Comparison of ENCODE assay signal across 8 cellular contexts in the genomic region with DNA sequence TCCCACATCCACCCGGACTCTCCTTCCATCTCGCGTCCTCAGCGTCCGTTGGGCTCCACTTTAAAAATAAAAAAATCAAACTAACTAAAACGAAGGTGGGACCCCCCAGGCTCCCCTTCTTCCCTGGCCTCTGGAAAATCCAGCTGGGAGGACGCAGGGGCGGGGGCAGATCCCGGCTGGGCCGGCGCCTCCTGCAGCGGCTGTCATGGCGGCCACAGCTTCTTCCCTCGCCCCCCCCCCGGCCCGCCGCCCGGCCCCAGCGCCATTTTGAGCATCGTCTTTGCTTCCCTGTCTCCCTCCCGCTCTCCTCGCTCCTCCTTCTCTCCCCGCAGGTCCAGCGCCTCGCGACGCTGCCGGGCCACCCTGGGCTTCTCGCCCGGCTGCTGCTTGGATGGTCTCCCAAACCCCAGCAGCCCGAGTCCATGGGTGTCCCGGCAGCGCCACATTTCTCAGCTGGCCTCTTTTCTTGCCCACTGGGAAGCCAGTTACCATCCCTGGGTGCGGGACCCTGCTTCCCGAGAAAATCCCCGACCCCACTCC. TPM values are rescaled to one million over a fixed set of nuclear protein-coding genes. Genes with fewer than 3 reads are reported as not detected.
DNase-seq lines count a peak whose midpoint lies in the region; ATAC-seq and TF ChIP-seq lines count a peak whose summit lies in the region.

No MANE protein-coding gene starts in this region.

- peak overlapping the region; percentile 90 for H3K4me3 Mint-ChIP-seq in activated CD8-positive, alpha-beta T cell treated with anti-CD3 and anti-CD28 coated beads, Interleukin-2, amount 10 ng/mL, durations not matched to agents 7 days and 5 days
- H3K4me3 Mint-ChIP-seq in nephron progenitor cell: peak overlapping the region; percentile 100

- H3K36me3 ChIP-seq in SK-N-SH (replicated peaks in 1 of 2; ENCODE audit: control insufficient read depth in 1 of 2, insufficient read depth in 2 of 2, low read length in 1 of 2): no peaks in the 10 kb centered on the region
- no peaks in the 10 kb centered on the region for H3K36me3 ChIP-seq in esophagus squamous epithelium

- H3K27me3 ChIP-seq in SK-N-SH (ENCODE audit: insufficient read depth) (peaks cover 95% of the 10 kb centered on the region), esophagus squamous epithelium (peaks cover 0 to 54% (median 0%) of the 10 kb centered on the region in 4 donors)

- TF ChIP-seq CTCF in SK-N-SH (IDR thresholded peaks at IDR 0.05) (no peak), esophagus squamous epithelium (IDR thresholded peaks at IDR 0.05) (no peak), nephron progenitor cell (IDR thresholded peaks at IDR 0.05) (no peak)

- no peak overlapping the region; the same call in 1 of the 2 replicates for H2AFZ ChIP-seq in SK-N-SH (ENCODE audit: low read depth)

- H4K20me1 ChIP-seq in SK-N-SH (ENCODE audit: insufficient read depth): no peaks in the 10 kb centered on the region

- POLR2A ChIA-PET in SK-N-SH (lab: Yijun Ruan, JAX): no interaction called here
- POLR2A ChIA-PET in activated CD8-positive, alpha-beta T cell treated with anti-CD3 and anti-CD28 coated beads, Interleukin-2, amount 10 ng/mL, durations not matched to agents 7 days and 5 days (lab: Charles Lee): interaction anchor here (0.7 to 1.6 kb wide), 8 partner anchors 16 to 100 kb away, joined by 3 to 6 read pairs (median 3); no protein-coding TSS in a partner anchor

- H3K4me3 ChIP-seq in SK-N-SH (ENCODE audit: low read depth in 2 of 2, low read length in 1 of 2) (peak overlapping the region in 1 of 2 experiments; percentile 5; a peak in 2 of 4 replicates), esophagus squamous epithelium (peak overlapping the region; percentile 53 to 80 (median 72))

- peaks cover 45% of the 10 kb centered on the region for H3K4me1 Mint-ChIP-seq in activated CD8-positive, alpha-beta T cell treated with anti-CD3 and anti-CD28 coated beads, Interleukin-2, amount 10 ng/mL, durations not matched to agents 7 days and 5 days (ENCODE audit: low read depth)
- H3K4me1 Mint-ChIP-seq in nephron progenitor cell: peaks cover 63% of the 10 kb centered on the region

- no peak for ATAC-seq in SK-N-SH treated with all-trans-retinoic acid at 6 μM for 48 hours
- peak; percentile 31 for ATAC-seq in activated CD8-positive, alpha-beta T cell treated with anti-CD3 and anti-CD28 coated beads, Interleukin-2, amount 10 ng/mL, durations not matched to agents 7 days and 5 days

- DNase-seq in SK-N-SH: peak; percentile 44
- DNase-seq in activated CD8-positive, alpha-beta T cell treated with anti-CD3 and anti-CD28 coated beads, Interleukin-2, amount 10 ng/mL, durations not matched to agents 7 days and 5 days: peak; percentile 42
- DNase-seq in esophagus squamous epithelium (lab: John Stamatoyannopoulos, UW): no peak
- DNase-seq in nephron progenitor cell: peak; percentile 65
- DNase-seq in hippocampal formation (lab: John Stamatoyannopoulos, UW): no peak
- no peak for DNase-seq in NCI-H526 (lab: John Stamatoyannopoulos, UW)
- no peak for DNase-seq in NCI-H1417 (lab: John Stamatoyannopoulos, UW)

- intact Hi-C loops in esophagus squamous epithelium (cut with DNase I): loop anchor here (5.0 kb wide), 1 partner anchor 36 kb away; a partner anchor contains a TSS

- H3K4me2 ChIP-seq in SK-N-SH: no peak overlapping the region

- no peaks in the 10 kb centered on the region for H3K9me3 Mint-ChIP-seq in activated CD8-positive, alpha-beta T cell treated with anti-CD3 and anti-CD28 coated beads, Interleukin-2, amount 10 ng/mL, durations not matched to agents 7 days and 5 days (ENCODE audit: insufficient read depth)
- H3K9me3 Mint-ChIP-seq in nephron progenitor cell: no peaks in the 10 kb centered on the region

- no peak for TF ChIP-seq POLR2A in esophagus squamous epithelium (IDR thresholded peaks at IDR 0.05)

- TF ChIP-seq EP300 in SK-N-SH (IDR thresholded peaks at IDR 0.05; ENCODE audit: borderline replicate concordance in 1 of 2, low read depth in 1 of 2, low read length in 1 of 2): no peak

- H3K9me3 ChIP-seq in SK-N-SH: no peaks in the 10 kb centered on the region
- H3K9me3 ChIP-seq in esophagus squamous epithelium: no peaks in the 10 kb centered on the region

- peaks cover 12% of the 10 kb centered on the region for H3F3A ChIP-seq in SK-N-SH (replicated peaks; ENCODE audit: insufficient read depth)

- H3K36me3 Mint-ChIP-seq in activated CD8-positive, alpha-beta T cell treated with anti-CD3 and anti-CD28 coated beads, Interleukin-2, amount 10 ng/mL, durations not matched to agents 7 days and 5 days (ENCODE audit: low read depth): peaks cover 16% of the 10 kb centered on the region
- H3K36me3 Mint-ChIP-seq in nephron progenitor cell (ENCODE audit: low read depth): peaks cover 44% of the 10 kb centered on the region

- TF ChIP-seq RAD21 in SK-N-SH (IDR thresholded peaks at IDR 0.05; ENCODE audit: low read length): no peak

- H3K27ac ChIP-seq in SK-N-SH (ENCODE audit: low read depth in 2 of 2, low read length in 1 of 2): no peak overlapping the region
- peak overlapping the region; percentile 91 to 95 (median 93) for H3K27ac ChIP-seq in esophagus squamous epithelium

- H3K9ac ChIP-seq in SK-N-SH: no peak overlapping the region

- no peaks in the 10 kb centered on the region for H3K9me2 ChIP-seq in SK-N-SH

- CTCF ChIA-PET in SK-N-SH (lab: Yijun Ruan, JAX): interaction anchor here (0.6 to 1.9 kb wide), 3 partner anchors 13 to 383 kb away, joined by 3 to 4 read pairs (median 4); no protein-coding TSS in a partner anchor
- CTCF ChIA-PET in activated CD8-positive, alpha-beta T cell treated with anti-CD3 and anti-CD28 coated beads, Interleukin-2, amount 10 ng/mL, durations not matched to agents 7 days and 5 days (lab: Charles Lee): interaction anchor here (0.6 to 3.1 kb wide), 11 partner anchors 9 to 285 kb away, joined by 3 to 23 read pairs (median 4); no protein-coding TSS in a partner anchor

- H3K79me2 ChIP-seq in SK-N-SH (ENCODE audit: insufficient read depth): no peaks in the 10 kb centered on the region

- WGBS in SK-N-SH (ENCODE audit: low lambda C conversion rate): 40% methylated on average over 33 of the region's 36 CpGs
- WGBS in esophagus squamous epithelium, 2 donors: 6 to 14% methylated on average over 17 to 30 of the region's 36 CpGs

- H3K4me1 ChIP-seq in SK-N-SH (ENCODE audit: control insufficient read depth in 1 of 2, insufficient read depth in 2 of 2, low read depth in 1 of 2, low read length in 1 of 2) (no peaks in the 10 kb centered on the region), esophagus squamous epithelium (peaks cover 7 to 59% (median 17%) of the 10 kb centered on the region in 3 donors)

- H3K27me3 Mint-ChIP-seq in activated CD8-positive, alpha-beta T cell treated with anti-CD3 and anti-CD28 coated beads, Interleukin-2, amount 10 ng/mL, durations not matched to agents 7 days and 5 days (ENCODE audit: low read depth): peaks cover 6% of the 10 kb centered on the region
- peaks cover 6% of the 10 kb centered on the region for H3K27me3 Mint-ChIP-seq in nephron progenitor cell (ENCODE audit: low read depth, poor library complexity)

- H3K27ac Mint-ChIP-seq in activated CD8-positive, alpha-beta T cell treated with anti-CD3 and anti-CD28 coated beads, Interleukin-2, amount 10 ng/mL, durations not matched to agents 7 days and 5 days: peak overlapping the region; percentile 98
- H3K27ac Mint-ChIP-seq in nephron progenitor cell: peak overlapping the region; percentile 100

TF ChIP-seq in SK-N-SH, 30 proteins besides CTCF, POLR2A, EP300 and RAD21:
- TF ChIP-seq ELF1 (IDR thresholded peaks at IDR 0.05) (no peak), YY1 (IDR thresholded peaks at IDR 0.05; ENCODE audit: low read depth) (peak; percentile 72; the same call in 1 of the 2 replicates)

TF ChIP-seq in SK-N-SH treated with all-trans-retinoic acid at 6 μM for 48 hours, 23 proteins besides CTCF, POLR2A, EP300 and RAD21 (continues in another document):
- TF ChIP-seq PPARA (CRISPR knock-in tag; IDR thresholded peaks at IDR 0.05; ENCODE audit: borderline replicate concordance) (no peak), SNAI2 (CRISPR knock-in tag; IDR thresholded peaks at IDR 0.05) (no peak), GLIS3 (CRISPR knock-in tag; IDR thresholded peaks at IDR 0.05) (no peak), ARNTL (CRISPR knock-in tag; IDR thresholded peaks at IDR 0.05; ENCODE audit: borderline replicate concordance, low read depth) (no peak), ISL1 (CRISPR knock-in tag; IDR thresholded peaks at IDR 0.05) (no peak)

RNA-seq across cellular contexts. Expression of a gene that starts 3.3 kb away (rescaled TPM):
- 1.2 and 1.9 TPM in 2 replicates for polyA plus RNA-seq in SK-N-SH (2012; rRNA removed)
- 0.73 and 1.1 TPM in 2 replicates for polyA plus RNA-seq in SK-N-SH (2012; cell fraction: cytosol; rRNA removed)
- 2.6 and 3.2 TPM in 2 replicates for polyA plus RNA-seq in SK-N-SH (2012; cell fraction: nucleus; rRNA removed)
- 10 to 100 TPM; 15.7 to 17.7 TPM for total RNA-seq in activated CD8-positive, alpha-beta T cell treated with anti-CD3 and anti-CD28 coated beads, Interleukin-2, amount 10 ng/mL, durations not matched to agents 7 days and 5 days
- 10 to 100 TPM in 3 of 4 donors, 1 to 10 TPM in 1; 9.2 to 24.2 (median 17.1) TPM for total RNA-seq in esophagus squamous epithelium

RNA-seq across cellular contexts. Expression of a gene that starts 10.8 kb away (rescaled TPM):
- polyA plus RNA-seq in SK-N-SH (2012; rRNA removed): not detected in 2 replicates
- polyA plus RNA-seq in SK-N-SH (2012; cell fraction: cytosol; rRNA removed): not detected in 2 replicates
- not detected in 2 replicates for polyA plus RNA-seq in SK-N-SH (2012; cell fraction: nucleus; rRNA removed)
- total RNA-seq in activated CD8-positive, alpha-beta T cell treated with anti-CD3 and anti-CD28 coated beads, Interleukin-2, amount 10 ng/mL, durations not matched to agents 7 days and 5 days: not detected
- under 1 TPM in 1 of 4 donors, not detected in 3; 0.19 TPM for total RNA-seq in esophagus squamous epithelium

RNA-seq across cellular contexts. Expression of a gene that starts 36.5 kb away (rescaled TPM):
- polyA plus RNA-seq in SK-N-SH (2012; rRNA removed): 0.03 TPM in 2 replicates
- 0.03 TPM in 2 replicates for polyA plus RNA-seq in SK-N-SH (2012; cell fraction: cytosol; rRNA removed)
- polyA plus RNA-seq in SK-N-SH (2012; cell fraction: nucleus; rRNA removed): 0.04 and 0.05 TPM in 2 replicates
- 1 to 10 TPM; 5.7 to 6.1 TPM for total RNA-seq in activated CD8-positive, alpha-beta T cell treated with anti-CD3 and anti-CD28 coated beads, Interleukin-2, amount 10 ng/mL, durations not matched to agents 7 days and 5 days
- 1 to 10 TPM in 3 of 4 donors, under 1 TPM in 1; 0.27 to 2.9 (median 1.8) TPM for total RNA-seq in esophagus squamous epithelium

RNA-seq across cellular contexts. Expression of a gene that starts 48.4 kb away (rescaled TPM):
- polyA plus RNA-seq in SK-N-SH (2012; rRNA removed): 0.10 and 0.46 TPM in 2 replicates
- polyA plus RNA-seq in SK-N-SH (2012; cell fraction: cytosol; rRNA removed): 0.16 and 0.17 TPM in 2 replicates
- polyA plus RNA-seq in SK-N-SH (2012; cell fraction: nucleus; rRNA removed): 0.64 and 1.1 TPM in 2 replicates
- total RNA-seq in activated CD8-positive, alpha-beta T cell treated with anti-CD3 and anti-CD28 coated beads, Interleukin-2, amount 10 ng/mL, durations not matched to agents 7 days and 5 days: 10 to 100 TPM in 1 of 2 experiments, 1 to 10 TPM in 1; 8.2 to 10.3 TPM
- total RNA-seq in esophagus squamous epithelium: 10 to 100 TPM in 1 of 4 donors, 1 to 10 TPM in 3; 2.5 to 11.1 (median 5.8) TPM

RNA-seq across cellular contexts. Expression of a gene that starts 51.9 kb away (rescaled TPM):
- polyA plus RNA-seq in SK-N-SH (2012; rRNA removed): not detected in 2 replicates
- 0.01 TPM in 1 of 2 replicates, not detected in the other for polyA plus RNA-seq in SK-N-SH (2012; cell fraction: cytosol; rRNA removed)
- polyA plus RNA-seq in SK-N-SH (2012; cell fraction: nucleus; rRNA removed): not detected in 2 replicates
- total RNA-seq in activated CD8-positive, alpha-beta T cell treated with anti-CD3 and anti-CD28 coated beads, Interleukin-2, amount 10 ng/mL, durations not matched to agents 7 days and 5 days: not detected
- not detected for total RNA-seq in esophagus squamous epithelium

Comparison
In these comparisons a context has a peak if more than half of its experiments do, and no peak if none do; other contexts are left out.
1. DNase-seq: peak in SK-N-SH (single experiment), activated CD8-positive, alpha-beta T cell treated with anti-CD3 and anti-CD28 coated beads, Interleukin-2, amount 10 ng/mL, durations not matched to agents 7 days and 5 days (single experiment) and nephron progenitor cell (single experiment); none in esophagus squamous epithelium (single experiment), hippocampal formation (0 of 2), NCI-H526 (0 of 2) and NCI-H1417 (0 of 3).
2. H3K27ac ChIP-seq: peak in esophagus squamous epithelium (4 of 4); none in SK-N-SH (0 of 2).